Comparison of ENCODE assay signal across 9 cellular contexts in genomic region chr11:79437274-79437980, GRCh38. TPM values are rescaled to one million over a fixed set of nuclear protein-coding genes. Genes with fewer than 3 reads are reported as not detected.
A peak's percentile ranks its signal among the peaks of the same experiment; 100 is the strongest.
DNase-seq lines count a peak whose midpoint lies in the region; ATAC-seq, FAIRE-seq and TF ChIP-seq lines count a peak whose summit lies in the region.
"Had no signal": no experiment of that assay in that cellular context is flagged by ENCODE, and none has a peak within 500 bp of the region (broad histone marks: within the 10 kb centered on the region; RNA-seq: fewer than 3 reads in every experiment).

No MANE protein-coding gene starts in this region.

- TF ChIP-seq POLR2A in endothelial cell of umbilical vein (IDR thresholded peaks at IDR 0.05; ENCODE audit: low read depth, low read length) = no peak

- H4K20me1 ChIP-seq in endothelial cell of umbilical vein (replicated peaks; ENCODE audit: control insufficient read depth, extremely low read depth, insufficient read depth, low read length) = no peaks in the 10 kb centered on the region

- H2AFZ ChIP-seq in endothelial cell of umbilical vein (ENCODE audit: low read depth, low read length) = peak overlapping the region; percentile 29

- peaks cover 54 to 63% of the 10 kb centered on the region in 2 experiments for H3K27me3 ChIP-seq in endothelial cell of umbilical vein (ENCODE audit: control insufficient read depth in 2 of 2, insufficient read depth in 2 of 2, low read length in 2 of 2)

- H3K4me3 ChIP-seq in endothelial cell of umbilical vein (replicated peaks in 1 of 3; ENCODE audit: insufficient read depth in 1 of 3, low read depth in 1 of 3, low read length in 3 of 3) = peak overlapping the region in 1 of 3 experiments; percentile 7

- H3K9ac ChIP-seq in endothelial cell of umbilical vein (replicated peaks; ENCODE audit: extremely low read depth, insufficient read depth, low read length) = no peak overlapping the region

- H3K79me2 ChIP-seq in endothelial cell of umbilical vein (ENCODE audit: control insufficient read depth, insufficient read depth, low read length) = no peaks in the 10 kb centered on the region

- no peak for TF ChIP-seq CTCF in endothelial cell of umbilical vein (IDR thresholded peaks at IDR 0.05; ENCODE audit: extremely low read depth in 1 of 2, insufficient read depth in 1 of 2, low read depth in 1 of 2, low read length in 2 of 2)

- no peak overlapping the region for H3K27ac ChIP-seq in endothelial cell of umbilical vein (ENCODE audit: insufficient read depth, low read depth, low read length)
- H3K27ac ChIP-seq: C4-2B had no signal

- FAIRE-seq in endothelial cell of umbilical vein (lab: Jason Lieb, UNC) = no peak

- H3K9me3 ChIP-seq in endothelial cell of umbilical vein (replicated peaks; ENCODE audit: control insufficient read depth, insufficient read depth, low read length) = no peaks in the 10 kb centered on the region

- DNase-seq in NCI-H1694 treated with DMSO at 0.1 percent for 48 hours (lab: John Stamatoyannopoulos, UW) (peak; percentile 43), NCI-H1694 (lab: John Stamatoyannopoulos, UW) (no peak), NCI-H510A (lab: John Stamatoyannopoulos, UW) (peak; percentile 46), endothelial cell of umbilical vein (ENCODE audit: low read depth, low spot score) (peak; percentile 5), midbrain (lab: John Stamatoyannopoulos, UW) (peak; percentile 45), NK-92 (lab: John Stamatoyannopoulos, UW; ENCODE audit: unreplicated experiment) (no peak)

- H3K4me2 ChIP-seq in endothelial cell of umbilical vein (ENCODE audit: insufficient read depth, low read length) = peak overlapping the region; percentile 29

- intact Hi-C loops in endothelial cell of umbilical vein (cut with micrococcal nuclease) = no loop called here

- no peaks in the 10 kb centered on the region for H3K4me1 ChIP-seq in endothelial cell of umbilical vein (ENCODE audit: control insufficient read depth, extremely low read depth, insufficient read depth, low read length)

- POLR2A ChIA-PET in endothelial cell of umbilical vein (lab: Charles Lee) = no interaction called here

- BruUV-seq in endothelial cell of umbilical vein (replicated peaks; lab: Mats Ljungman, UMichigan) = no TSS peak

- H3K9me1 ChIP-seq in endothelial cell of umbilical vein (replicated peaks; ENCODE audit: control insufficient read depth, extremely low read depth, insufficient read depth, low read length) = no peaks in the 10 kb centered on the region

- no peaks in the 10 kb centered on the region for H3K36me3 ChIP-seq in endothelial cell of umbilical vein (ENCODE audit: control insufficient read depth in 2 of 2, extremely low read depth in 1 of 2, insufficient read depth in 2 of 2, low read length in 2 of 2)

- CTCF ChIA-PET in endothelial cell of umbilical vein (lab: Charles Lee) = no interaction called here

- ATAC-seq in HG02759 (IDR thresholded peaks at IDR 0.05; ENCODE audit: unreplicated experiment) (no peak), HG03442 (IDR thresholded peaks at IDR 0.05; ENCODE audit: unreplicated experiment) (no peak)

- dilution Hi-C loops in endothelial cell of umbilical vein (cut with MboI; ENCODE audit: extremely low pct_ligation_motif_present, low sequenced_read_pairs) = no loop called here

TF ChIP-seq in endothelial cell of umbilical vein, 7 proteins besides CTCF, POLR2A, EP300 and RAD21:
- TF ChIP-seq EZH2 (IDR thresholded peaks at IDR 0.05; ENCODE audit: borderline replicate concordance, low read depth, low read length, severe bottlenecking) (peak; percentile 49), POLR2AphosphoS5 (IDR thresholded peaks at IDR 0.05; ENCODE audit: insufficient read depth, low read depth, low read length) (no peak)
TF ChIP-seq in endothelial cell of umbilical vein: peak in this region for 1.

RNA-seq across cellular contexts. Expression of gene TENM4, which starts 3.4 kb away (rescaled TPM):
- 0.27 TPM in 1 of 2 replicates, not detected in the other for total RNA-seq in endothelial cell of umbilical vein
- 0.02 and 0.06 TPM in 2 replicates for polyA plus RNA-seq in endothelial cell of umbilical vein
- polyA plus RNA-seq in endothelial cell of umbilical vein (2011; cell fraction: cytosol; rRNA removed) = 0.04 and 0.13 TPM in 2 replicates
- 0.16 and 0.22 TPM in 2 replicates for polyA plus RNA-seq in endothelial cell of umbilical vein (2011; cell fraction: nucleus; rRNA removed)
- polyA plus RNA-seq in endothelial cell of umbilical vein (2012) = 0.27 and 0.33 TPM in 2 replicates
- 0.12 and 0.19 TPM in 2 replicates for polyA minus RNA-seq in endothelial cell of umbilical vein
- polyA minus RNA-seq in endothelial cell of umbilical vein (2011; cell fraction: cytosol; rRNA and poly(A)+ RNA removed) = not detected
- 0.10 and 1.3 TPM in 2 replicates for polyA minus RNA-seq in endothelial cell of umbilical vein (2011; cell fraction: nucleus; rRNA and poly(A)+ RNA removed)

Comparison
In these comparisons a context has a peak if more than half of its experiments do, and no peak if none do; other contexts are left out.
1. DNase-seq: peak in NCI-H1694 treated with DMSO at 0.1 percent for 48 hours (single experiment), NCI-H510A (single experiment), endothelial cell of umbilical vein (single experiment) and midbrain (single experiment); none in NCI-H1694 (single experiment) and NK-92 (single experiment).